ENCODE assay signal across 2 cellular contexts in genomic region chr19:50792246-50792851, GRCh38.
TF ChIP-seq lines count a peak whose summit lies in the region.

No MANE protein-coding gene starts in this region.

TF ChIP-seq in HEK293, 187 proteins besides CTCF, POLR2A, EP300 and RAD21:
- TF ChIP-seq ZFP41 (tag by site-specific recombination; IDR thresholded peaks at IDR 0.05; ENCODE audit: borderline replicate concordance) (no peak), ZNF785 (tag by site-specific recombination; IDR thresholded peaks at IDR 0.05) (peak; percentile 20; the same call in 1 of the 2 replicates), ZNF24 (tag by site-specific recombination; IDR thresholded peaks at IDR 0.05) (peak; percentile 36; the same call in 1 of the 2 replicates), ZNF362 (tag by site-specific recombination; IDR thresholded peaks at IDR 0.05) (peak; percentile 73), ZNF639 (tag by site-specific recombination; IDR thresholded peaks at IDR 0.05) (0 out of 2 replicates have a peak, but pooled peaks have one; percentile 15), ZNF10 (tag by site-specific recombination; IDR thresholded peaks at IDR 0.05) (no peak), KLF8 (tag by site-specific recombination; IDR thresholded peaks at IDR 0.05) (0 out of 2 replicates have a peak, but pooled peaks have one; percentile 26), ZNF394 (tag by site-specific recombination; IDR thresholded peaks at IDR 0.05; ENCODE audit: borderline replicate concordance) (0 out of 2 replicates have a peak, but pooled peaks have one; percentile 9)

TF ChIP-seq in K562, 482 proteins besides CTCF, POLR2A, EP300 and RAD21:
- TF ChIP-seq GMEB1 (CRISPR knock-in tag; IDR thresholded peaks at IDR 0.05): no peak
- TF ChIP-seq, protein P1, sequence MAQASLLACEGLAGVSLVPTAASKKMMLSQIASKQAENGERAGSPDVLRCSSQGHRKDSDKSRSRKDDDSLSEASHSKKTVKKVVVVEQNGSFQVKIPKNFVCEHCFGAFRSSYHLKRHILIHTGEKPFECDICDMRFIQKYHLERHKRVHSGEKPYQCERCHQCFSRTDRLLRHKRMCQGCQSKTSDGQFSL (CRISPR knock-in tag; IDR thresholded peaks at IDR 0.05): no peak
- TF ChIP-seq, protein P1 (tag; IDR thresholded peaks at IDR 0.05): no peak
- no peak for TF ChIP-seq CHD1 (IDR thresholded peaks at IDR 0.05; ENCODE audit: low read length)
- TF ChIP-seq PRPF4 (IDR thresholded peaks at IDR 0.05; ENCODE audit: insufficient read depth, low read depth, low read length, poor library complexity, severe bottlenecking): no peak
- no peak for TF ChIP-seq XRCC5 (IDR thresholded peaks at IDR 0.05; ENCODE audit: low read depth, low read length)
- no peak for TF ChIP-seq SRF (CRISPR knock-in tag; IDR thresholded peaks at IDR 0.05)
- peak; percentile 19; the same call in 1 of the 2 replicates for TF ChIP-seq ATF3 (IDR thresholded peaks at IDR 0.05)
- TF ChIP-seq ATF3 (CRISPR knock-in tag; conservative IDR thresholded peaks at IDR 0.05): no peak
- no peak for TF ChIP-seq ZZZ3 (IDR thresholded peaks at IDR 0.05)
- peak; percentile 32; the same call in 1 of the 2 replicates for TF ChIP-seq CBX1 (IDR thresholded peaks at IDR 0.05; ENCODE audit: low read depth)
- 0 out of 4 replicates have a peak, but pooled peaks of 1 of the 2 experiments have one; percentile 28 for TF ChIP-seq KDM1A (IDR thresholded peaks at IDR 0.05)
- peak; percentile 59; the same call in 1 of the 2 replicates for TF ChIP-seq CEBPG (CRISPR knock-in tag; IDR thresholded peaks at IDR 0.05)
- TF ChIP-seq CEBPG (tag; conservative IDR thresholded peaks at IDR 0.05 in 1 of 2, IDR thresholded peaks at IDR 0.05 in 1 of 2): no peak; a peak in 1 of 4 replicates
- TF ChIP-seq, protein P2, sequence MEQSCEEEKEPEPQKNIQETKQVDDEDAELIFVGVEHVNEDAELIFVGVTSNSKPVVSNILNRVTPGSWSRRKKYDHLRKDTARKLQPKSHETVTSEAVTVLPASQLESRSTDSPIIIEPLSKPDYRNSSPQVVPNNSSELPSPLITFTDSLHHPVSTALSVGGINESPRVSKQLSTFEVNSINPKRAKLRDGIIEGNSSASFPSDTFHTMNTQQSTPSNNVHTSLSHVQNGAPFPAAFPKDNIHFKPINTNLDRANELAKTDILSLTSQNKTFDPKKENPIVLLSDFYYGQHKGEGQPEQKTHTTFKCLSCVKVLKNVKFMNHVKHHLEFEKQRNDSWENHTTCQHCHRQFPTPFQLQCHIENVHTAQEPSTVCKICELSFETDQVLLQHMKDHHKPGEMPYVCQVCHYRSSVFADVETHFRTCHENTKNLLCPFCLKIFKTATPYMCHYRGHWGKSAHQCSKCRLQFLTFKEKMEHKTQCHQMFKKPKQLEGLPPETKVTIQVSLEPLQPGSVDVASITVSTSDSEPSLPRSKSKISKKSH (CRISPR knock-in tag; IDR thresholded peaks at IDR 0.05): no peak
- TF ChIP-seq ATF7 (IDR thresholded peaks at IDR 0.05): no peak
- TF ChIP-seq BCOR (IDR thresholded peaks at IDR 0.05): peak; percentile 72
- peak; percentile 31; the same call in 1 of the 2 replicates for TF ChIP-seq CEBPB (tag; IDR thresholded peaks at IDR 0.05)
- TF ChIP-seq HES1 (IDR thresholded peaks at IDR 0.05; ENCODE audit: low read depth): no peak
- TF ChIP-seq, protein P3, sequence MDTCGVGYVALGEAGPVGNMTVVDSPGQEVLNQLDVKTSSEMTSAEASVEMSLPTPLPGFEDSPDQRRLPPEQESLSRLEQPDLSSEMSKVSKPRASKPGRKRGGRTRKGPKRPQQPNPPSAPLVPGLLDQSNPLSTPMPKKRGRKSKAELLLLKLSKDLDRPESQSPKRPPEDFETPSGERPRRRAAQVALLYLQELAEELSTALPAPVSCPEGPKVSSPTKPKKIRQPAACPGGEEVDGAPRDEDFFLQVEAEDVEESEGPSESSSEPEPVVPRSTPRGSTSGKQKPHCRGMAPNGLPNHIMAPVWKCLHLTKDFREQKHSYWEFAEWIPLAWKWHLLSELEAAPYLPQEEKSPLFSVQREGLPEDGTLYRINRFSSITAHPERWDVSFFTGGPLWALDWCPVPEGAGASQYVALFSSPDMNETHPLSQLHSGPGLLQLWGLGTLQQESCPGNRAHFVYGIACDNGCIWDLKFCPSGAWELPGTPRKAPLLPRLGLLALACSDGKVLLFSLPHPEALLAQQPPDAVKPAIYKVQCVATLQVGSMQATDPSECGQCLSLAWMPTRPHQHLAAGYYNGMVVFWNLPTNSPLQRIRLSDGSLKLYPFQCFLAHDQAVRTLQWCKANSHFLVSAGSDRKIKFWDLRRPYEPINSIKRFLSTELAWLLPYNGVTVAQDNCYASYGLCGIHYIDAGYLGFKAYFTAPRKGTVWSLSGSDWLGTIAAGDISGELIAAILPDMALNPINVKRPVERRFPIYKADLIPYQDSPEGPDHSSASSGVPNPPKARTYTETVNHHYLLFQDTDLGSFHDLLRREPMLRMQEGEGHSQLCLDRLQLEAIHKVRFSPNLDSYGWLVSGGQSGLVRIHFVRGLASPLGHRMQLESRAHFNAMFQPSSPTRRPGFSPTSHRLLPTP (IDR thresholded peaks at IDR 0.05; ENCODE audit: borderline replicate concordance, extremely low read depth, insufficient read length): no peak
- TF ChIP-seq, protein P4, sequence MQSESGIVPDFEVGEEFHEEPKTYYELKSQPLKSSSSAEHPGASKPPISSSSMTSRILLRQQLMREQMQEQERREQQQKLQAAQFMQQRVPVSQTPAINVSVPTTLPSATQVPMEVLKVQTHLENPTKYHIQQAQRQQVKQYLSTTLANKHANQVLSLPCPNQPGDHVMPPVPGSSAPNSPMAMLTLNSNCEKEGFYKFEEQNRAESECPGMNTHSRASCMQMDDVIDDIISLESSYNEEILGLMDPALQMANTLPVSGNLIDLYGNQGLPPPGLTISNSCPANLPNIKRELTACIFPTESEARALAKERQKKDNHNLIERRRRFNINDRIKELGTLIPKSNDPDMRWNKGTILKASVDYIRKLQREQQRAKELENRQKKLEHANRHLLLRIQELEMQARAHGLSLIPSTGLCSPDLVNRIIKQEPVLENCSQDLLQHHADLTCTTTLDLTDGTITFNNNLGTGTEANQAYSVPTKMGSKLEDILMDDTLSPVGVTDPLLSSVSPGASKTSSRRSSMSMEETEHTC (IDR thresholded peaks at IDR 0.05): no peak
- no peak for TF ChIP-seq ELF1 (tag; IDR thresholded peaks at IDR 0.05)
- no peak for TF ChIP-seq ZNF134 (CRISPR knock-in tag; conservative IDR thresholded peaks at IDR 0.05)
- TF ChIP-seq NFRKB (IDR thresholded peaks at IDR 0.05; ENCODE audit: low read depth): no peak
- no peak for TF ChIP-seq CXXC5 (CRISPR knock-in tag; IDR thresholded peaks at IDR 0.05)
- no peak for TF ChIP-seq ZNF444 (CRISPR knock-in tag; IDR thresholded peaks at IDR 0.05)
- no peak for TF ChIP-seq BDP1 (IDR thresholded peaks at IDR 0.05; ENCODE audit: insufficient read depth, insufficient read length)
- TF ChIP-seq SP1 (CRISPR knock-in tag; IDR thresholded peaks at IDR 0.05): no peak
- no peak for TF ChIP-seq BHLHE40 (IDR thresholded peaks at IDR 0.05; ENCODE audit: low read length)
- 0 out of 2 replicates have a peak, but pooled peaks have one; percentile 48 for TF ChIP-seq ZNF384 (IDR thresholded peaks at IDR 0.05; ENCODE audit: low read depth, low read length)
